In genomic region chr1:12230549-12231275, GRCh38 we compare ENCODE assay signal across 8 cellular contexts.
DNase-seq lines count a peak whose midpoint lies in the region; ATAC-seq lines count a peak whose summit lies in the region.

No MANE protein-coding gene starts in this region.

- peaks cover 3% of the 10 kb centered on the region for H3K4me1 ChIP-seq in NT2/D1 (ENCODE audit: insufficient read depth, insufficient read length)

- H3K9ac ChIP-seq in NT2/D1 (ENCODE audit: insufficient read length, low read depth) = peak overlapping the region; percentile 86

- H3K27ac Mint-ChIP-seq in stimulated activated naive B cell treated with anti-CD40 and anti-IgM and Interleukin-4, amounts not matched to agents 10 μg/mL and 1 μg/mL and 100 μg/mL, for 72 hours = peak overlapping the region; percentile 81

- H3K4me1 Mint-ChIP-seq in stimulated activated naive B cell treated with anti-CD40 and anti-IgM and Interleukin-4, amounts not matched to agents 10 μg/mL and 1 μg/mL and 100 μg/mL, for 72 hours = peaks cover 12 to 13% of the 10 kb centered on the region in 2 donors

- no peaks in the 10 kb centered on the region for H3K27me3 ChIP-seq in NT2/D1 (ENCODE audit: insufficient read depth, insufficient read length)

- H3K36me3 Mint-ChIP-seq in stimulated activated naive B cell treated with anti-CD40 and anti-IgM and Interleukin-4, amounts not matched to agents 10 μg/mL and 1 μg/mL and 100 μg/mL, for 72 hours = peaks cover 3 to 9% of the 10 kb centered on the region in 2 donors

- H3K9me3 Mint-ChIP-seq in stimulated activated naive B cell treated with anti-CD40 and anti-IgM and Interleukin-4, amounts not matched to agents 10 μg/mL and 1 μg/mL and 100 μg/mL, for 72 hours = no peaks in the 10 kb centered on the region

- ATAC-seq in GM19397 (IDR thresholded peaks at IDR 0.05; ENCODE audit: unreplicated experiment) (peak; percentile 16), HG03095 (IDR thresholded peaks at IDR 0.05; ENCODE audit: unreplicated experiment) (no peak)
- ATAC-seq in stimulated activated naive B cell treated with anti-CD40 and anti-IgM and Interleukin-4, amounts not matched to agents 10 μg/mL and 1 μg/mL and 100 μg/mL, for 72 hours (replicated peaks) = peak; percentile 32 to 41

- peaks cover 6% of the 10 kb centered on the region for H3K36me3 ChIP-seq in NT2/D1 (ENCODE audit: insufficient read depth, insufficient read length, low read length)

- peak overlapping the region; percentile 86 to 90 for H3K4me3 Mint-ChIP-seq in stimulated activated naive B cell treated with anti-CD40 and anti-IgM and Interleukin-4, amounts not matched to agents 10 μg/mL and 1 μg/mL and 100 μg/mL, for 72 hours

- no peaks in the 10 kb centered on the region for H3K9me3 ChIP-seq in NT2/D1 (ENCODE audit: insufficient read depth, low read length)

- H3K4me3 ChIP-seq in NT2/D1 (ENCODE audit: insufficient read length, low read depth) = peak overlapping the region; percentile 80

- DNase-seq in AG20443 (ENCODE audit: low spot score) = peak; percentile 84
- no peak for DNase-seq in NT2/D1 (ENCODE audit: low read depth, low spot score)
- peak in 19 of 61 donors; percentile 1 to 57 (median 12) for DNase-seq in caudate nucleus (lab: John Stamatoyannopoulos, UW)
- DNase-seq in kidney tubule cell (ENCODE audit: low spot score) = peak; percentile 37
- DNase-seq in stimulated activated naive B cell treated with anti-CD40 and anti-IgM and Interleukin-4, amounts not matched to agents 10 μg/mL and 1 μg/mL and 100 μg/mL, for 72 hours = no peak
- DNase-seq in LoVo (ENCODE audit: low spot score) = no peak

- H3K27me3 Mint-ChIP-seq in stimulated activated naive B cell treated with anti-CD40 and anti-IgM and Interleukin-4, amounts not matched to agents 10 μg/mL and 1 μg/mL and 100 μg/mL, for 72 hours = no peaks in the 10 kb centered on the region

- peak overlapping the region; percentile 62 for H3K27ac ChIP-seq in caudate nucleus (ENCODE audit: low read depth, low read length)

Comparison
In these comparisons a context has a peak if more than half of its experiments do, and no peak if none do; other contexts are left out.
1. DNase-seq: peak in AG20443 (single experiment) and kidney tubule cell (single experiment); none in NT2/D1 (single experiment), stimulated activated naive B cell treated with anti-CD40 and anti-IgM and Interleukin-4, amounts not matched to agents 10 μg/mL and 1 μg/mL and 100 μg/mL, for 72 hours (single experiment) and LoVo (single experiment).